In genomic region chr18:32732165-32732564, GRCh38 we compare ENCODE assay signal across 19 cellular contexts. TPM values are rescaled to one million over a fixed set of nuclear protein-coding genes. Genes with fewer than 3 reads are reported as not detected.
DNase-seq lines count a peak whose midpoint lies in the region; ATAC-seq, FAIRE-seq and TF ChIP-seq lines count a peak whose summit lies in the region.
"Had no signal": no experiment of that assay in that cellular context is flagged by ENCODE, and none has a peak within 500 bp of the region (broad histone marks: within the 10 kb centered on the region; RNA-seq: fewer than 3 reads in every experiment).

No MANE protein-coding gene starts in this region.

- no peaks in the 10 kb centered on the region for H3F3A ChIP-seq in OCI-LY1 (ENCODE audit: insufficient read depth, low read length)

- no peak for TF ChIP-seq EP300 in HepG2 (IDR thresholded peaks at IDR 0.05; ENCODE audit: low read depth in 2 of 2, low read length in 2 of 2)
- no peak for TF ChIP-seq EP300 in HepG2 (CRISPR knock-in tag; IDR thresholded peaks at IDR 0.05; ENCODE audit: borderline replicate concordance)

- in situ Hi-C loops in GM13977 (cut with MboI; ENCODE audit: low pct_unique_long_range_greater_than_20kb, low sequenced_read_pairs, unreplicated experiment): no loop called here
- in situ Hi-C loops in HepG2 (cut with HindIII; ENCODE audit: extremely low pct_ligation_motif_present, low pct_unique_long_range_greater_than_20kb): no loop called here

- H3K79me2 ChIP-seq in OCI-LY1 (ENCODE audit: insufficient read depth, low read length) (no peaks in the 10 kb centered on the region), HepG2 (ENCODE audit: insufficient read depth, low read length) (peaks cover 24% of the 10 kb centered on the region)

- H3K4me2 ChIP-seq in OCI-LY1 (ENCODE audit: low read length): no peak overlapping the region
- H3K4me2 ChIP-seq in HepG2 (ENCODE audit: low read depth, low read length): no peak overlapping the region

- TF ChIP-seq RAD21 in HepG2 (CRISPR knock-in tag; IDR thresholded peaks at IDR 0.05): no peak

- TF ChIP-seq CTCF in OCI-LY1 (IDR thresholded peaks at IDR 0.05; ENCODE audit: low read length) (no peak), GM13977 (IDR thresholded peaks at IDR 0.05; ENCODE audit: extremely low read depth, insufficient read depth, missing control alignments) (no peak), HepG2 (CRISPR knock-in tag; IDR thresholded peaks at IDR 0.05) (no peak)

- H3K4me3 ChIP-seq in OCI-LY1 (ENCODE audit: low read depth, low read length, poor library complexity, severe bottlenecking): no peak overlapping the region
- no peak overlapping the region for H3K4me3 ChIP-seq in HepG2 (replicated peaks in 1 of 3; ENCODE audit: insufficient read depth in 1 of 3, low read depth in 2 of 3, low read length in 3 of 3)
- H3K4me3 ChIP-seq: GM23248, HAP-1 had no signal

- 95% methylated on average over 1 of the region's 1 CpG for WGBS in HepG2 (ENCODE audit: low lambda C conversion rate)

- peaks cover 38% of the 10 kb centered on the region for H3K36me3 ChIP-seq in OCI-LY1 (ENCODE audit: insufficient read depth, low read length)
- peaks cover 9 to 71% of the 10 kb centered on the region in 2 experiments for H3K36me3 ChIP-seq in HepG2 (replicated peaks in 1 of 2; ENCODE audit: control insufficient read depth in 1 of 2, insufficient read depth in 2 of 2, low read length in 2 of 2)
- H3K36me3 ChIP-seq: BE2C, HAP-1 had no signal

- ATAC-seq in GM21360 (IDR thresholded peaks at IDR 0.05; ENCODE audit: unreplicated experiment): peak; percentile 44
- ATAC-seq in HG02588 (IDR thresholded peaks at IDR 0.05; ENCODE audit: unreplicated experiment): no peak
- ATAC-seq in HepG2: no peak

- H3K27ac ChIP-seq in OCI-LY1 (ENCODE audit: low read depth, low read length, poor library complexity, severe bottlenecking) (peak overlapping the region; percentile 7), HepG2 (ENCODE audit: extremely low read length, insufficient read depth, low read length) (no peak overlapping the region)
- H3K27ac ChIP-seq: GM23248 had no signal

- FAIRE-seq in HepG2 (lab: Jason Lieb, UNC): no peak
- FAIRE-seq: A204.1, G401.6, GM12892 had no signal

- H3K4me1 ChIP-seq in OCI-LY1 (ENCODE audit: insufficient read depth, low read length, severe bottlenecking) (peaks cover 39% of the 10 kb centered on the region), HepG2 (ENCODE audit: insufficient read depth, low read length) (no peaks in the 10 kb centered on the region)
- H3K4me1 ChIP-seq: BE2C had no signal

- POLR2A ChIA-PET in HepG2 (lab: Yijun Ruan, JAX): no interaction called here

- H3K27me3 ChIP-seq in OCI-LY1 (ENCODE audit: insufficient read depth, low read length) (no peaks in the 10 kb centered on the region), HepG2 (ENCODE audit: control insufficient read depth in 1 of 2, insufficient read depth in 2 of 2, low read length in 2 of 2) (no peaks in the 10 kb centered on the region)
- H3K27me3 ChIP-seq: BE2C had no signal

- no peak overlapping the region for H2AFZ ChIP-seq in OCI-LY1 (ENCODE audit: low read length)
- H2AFZ ChIP-seq in HepG2 (ENCODE audit: low read length): no peak overlapping the region
- H2AFZ ChIP-seq: GM23248 had no signal

- CTCF ChIA-PET in HepG2 (lab: Yijun Ruan, JAX; ENCODE audit: low intra/inter-chr PET ratio, low total read pairs): no interaction called here

- H3K9me3 ChIP-seq in OCI-LY1 (ENCODE audit: low read length) (no peaks in the 10 kb centered on the region), HepG2 (ENCODE audit: low read length) (no peaks in the 10 kb centered on the region)
- H3K9me3 ChIP-seq: BE2C, HAP-1 had no signal

- H3K9me2 ChIP-seq in OCI-LY1 (ENCODE audit: low read depth, low read length): no peaks in the 10 kb centered on the region

- peak; percentile 5 to 25 for DNase-seq in lung microvascular endothelial cell (ENCODE audit: low read depth in 2 of 2)
- no peak for DNase-seq in GM13977 (ENCODE audit: low spot score)
- DNase-seq in HepG2 (ENCODE audit: low spot score): no peak
- DNase-seq in SIG-M5 (lab: John Stamatoyannopoulos, UW): no peak
- DNase-seq: ACHN; BE2C; C1 segment of cervical spinal cord; CD4-positive, CD25-positive, alpha-beta regulatory T cell; CD8-positive, alpha-beta memory T cell; COR-L47; GM23248; KG1 had no signal

- intact Hi-C loops in HepG2 (cut with micrococcal nuclease; ENCODE audit: unreplicated experiment): no loop called here

- H4K20me1 ChIP-seq in OCI-LY1 (ENCODE audit: insufficient read depth, low read length) (no peaks in the 10 kb centered on the region), HepG2 (ENCODE audit: insufficient read depth, low read length) (no peaks in the 10 kb centered on the region; the same call in 1 of the 2 replicates)

- H3K9ac ChIP-seq in OCI-LY1 (ENCODE audit: low read length): no peak overlapping the region
- no peak overlapping the region for H3K9ac ChIP-seq in HepG2 (ENCODE audit: insufficient read depth, low read depth, low read length)
- H3K9ac ChIP-seq: GM23248 had no signal

- no TSS peak for BruUV-seq in HepG2 (replicated peaks; lab: Mats Ljungman, UMichigan)

- TF ChIP-seq POLR2A in HepG2 (IDR thresholded peaks at IDR 0.05; ENCODE audit: insufficient read depth in 1 of 2, low read depth in 2 of 2, low read length in 2 of 2): no peak

TF ChIP-seq in HepG2, 621 proteins besides CTCF, POLR2A, EP300 and RAD21 (continues in another document):
- TF ChIP-seq ASH2L (IDR thresholded peaks at IDR 0.05; ENCODE audit: insufficient read length, low read depth, low read length): no peak
- TF ChIP-seq, protein P1, sequence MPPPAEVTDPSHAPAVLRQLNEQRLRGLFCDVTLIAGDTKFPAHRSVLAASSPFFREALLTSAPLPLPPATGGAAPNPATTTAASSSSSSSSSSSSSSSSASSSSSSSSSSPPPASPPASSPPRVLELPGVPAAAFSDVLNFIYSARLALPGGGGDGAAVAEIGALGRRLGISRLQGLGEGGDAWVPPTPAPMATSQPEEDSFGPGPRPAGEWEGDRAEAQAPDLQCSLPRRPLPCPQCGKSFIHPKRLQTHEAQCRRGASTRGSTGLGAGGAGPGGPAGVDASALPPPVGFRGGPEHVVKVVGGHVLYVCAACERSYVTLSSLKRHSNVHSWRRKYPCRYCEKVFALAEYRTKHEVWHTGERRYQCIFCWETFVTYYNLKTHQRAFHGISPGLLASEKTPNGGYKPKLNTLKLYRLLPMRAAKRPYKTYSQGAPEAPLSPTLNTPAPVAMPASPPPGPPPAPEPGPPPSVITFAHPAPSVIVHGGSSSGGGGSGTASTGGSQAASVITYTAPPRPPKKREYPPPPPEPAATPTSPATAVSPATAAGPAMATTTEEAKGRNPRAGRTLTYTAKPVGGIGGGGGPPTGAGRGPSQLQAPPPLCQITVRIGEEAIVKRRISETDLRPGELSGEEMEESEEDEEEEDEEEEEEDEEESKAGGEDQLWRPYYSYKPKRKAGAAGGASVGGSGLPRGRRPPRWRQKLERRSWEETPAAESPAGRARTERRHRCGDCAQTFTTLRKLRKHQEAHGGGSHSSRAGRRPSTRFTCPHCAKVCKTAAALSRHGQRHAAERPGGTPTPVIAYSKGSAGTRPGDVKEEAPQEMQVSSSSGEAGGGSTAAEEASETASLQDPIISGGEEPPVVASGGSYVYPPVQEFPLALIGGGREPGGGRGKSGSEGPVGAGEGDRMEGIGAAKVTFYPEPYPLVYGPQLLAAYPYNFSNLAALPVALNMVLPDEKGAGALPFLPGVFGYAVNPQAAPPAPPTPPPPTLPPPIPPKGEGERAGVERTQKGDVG (CRISPR knock-in tag; IDR thresholded peaks at IDR 0.05; ENCODE audit: borderline replicate concordance): no peak
- TF ChIP-seq ZNF501 (CRISPR knock-in tag; IDR thresholded peaks at IDR 0.05): no peak
- no peak for TF ChIP-seq ZBTB49 (CRISPR knock-in tag; IDR thresholded peaks at IDR 0.05; ENCODE audit: borderline replicate concordance)

RNA-seq across cellular contexts. Expression of gene KLHL14, which starts 40.7 kb away (rescaled TPM):
- 0.44 and 1.6 TPM in 2 replicates for total RNA-seq in lung microvascular endothelial cell
- 41.8 and 55.3 TPM in 2 replicates for total RNA-seq in HepG2 (2016; rRNA removed; fragmentation: Illumina TruSeq; extraction: Trizol)
- total RNA-seq in HepG2 (2016; cell fraction: cytosol; rRNA removed; fragmentation: Illumina TruSeq; extraction: Trizol; ENCODE audit: low read depth): 4.2 and 4.5 TPM in 2 replicates
- 41.6 and 49.3 TPM in 2 replicates for total RNA-seq in HepG2 (2016; cell fraction: insoluble cytoplasmic fraction; rRNA removed; fragmentation: Illumina TruSeq; extraction: Trizol)
- 16.6 and 19.2 TPM in 2 replicates for total RNA-seq in HepG2 (2016; cell fraction: membrane; rRNA removed; fragmentation: Illumina TruSeq; extraction: Trizol)
- total RNA-seq in HepG2 (2016; cell fraction: nucleus; rRNA removed; fragmentation: Illumina TruSeq; extraction: Trizol): 59.9 and 65.4 TPM in 2 replicates
- polyA plus RNA-seq in HepG2 (2011; rRNA removed): 14.5 and 16.0 TPM in 2 replicates
- polyA plus RNA-seq in HepG2 (2011; cell fraction: cytosol; rRNA removed): 8.1 and 12.2 TPM in 2 replicates
- polyA plus RNA-seq in HepG2 (2011; cell fraction: nucleus; rRNA removed): 25.8 and 30.8 TPM in 2 replicates
- 19.2 and 24.1 TPM in 2 replicates for polyA plus RNA-seq in HepG2 (2012)
- polyA plus RNA-seq in HepG2 (2016; cell fraction: cytosol; fragmentation: Illumina TruSeq; extraction: Trizol; ENCODE audit: low read depth): 1.3 and 1.6 TPM in 2 replicates
- 42.4 and 43.4 TPM in 2 replicates for polyA plus RNA-seq in HepG2 (2016; cell fraction: insoluble cytoplasmic fraction; fragmentation: Illumina TruSeq; extraction: Trizol; ENCODE audit: low read depth)
- 5.6 and 6.2 TPM in 2 replicates for polyA plus RNA-seq in HepG2 (2016; cell fraction: membrane; fragmentation: Illumina TruSeq; extraction: Trizol; ENCODE audit: low read depth)
- polyA plus RNA-seq in HepG2 (2016; cell fraction: nucleus; fragmentation: Illumina TruSeq; extraction: Trizol; ENCODE audit: insufficient read depth, low read depth): 60.0 and 63.2 TPM in 2 replicates
- 122 TPM in 1 of 2 replicates, not detected in the other for polyA minus RNA-seq in HepG2 (2011; rRNA and poly(A)+ RNA removed; ENCODE audit: low replicate concordance)
- polyA minus RNA-seq in HepG2 (2011; cell fraction: cytosol; rRNA and poly(A)+ RNA removed): 19.7 and 21.2 TPM in 2 replicates
- 72.0 and 78.8 TPM in 2 replicates for polyA minus RNA-seq in HepG2 (2011; cell fraction: nucleus; rRNA and poly(A)+ RNA removed)
- total RNA-seq: CD4-positive, CD25-positive, alpha-beta regulatory T cell; CD8-positive, alpha-beta memory T cell; GM23248 had no signal
- polyA plus RNA-seq: CD8-positive, alpha-beta memory T cell; GM23248 had no signal

Comparison
In these comparisons a context has a peak if more than half of its experiments do, and no peak if none do; other contexts are left out.
1. DNase-seq: peak in lung microvascular endothelial cell (2 of 2); none in GM13977 (single experiment), HepG2 (single experiment) and SIG-M5 (single experiment).